ENCODE assay signal across 8 cellular contexts in genomic region chr5:116137544-116138378, GRCh38. TPM values are rescaled to one million over a fixed set of nuclear protein-coding genes. Genes with fewer than 3 reads are reported as not detected.
DNase-seq lines count a peak whose midpoint lies in the region; ATAC-seq and TF ChIP-seq lines count a peak whose summit lies in the region.

No MANE protein-coding gene starts in this region.

- H3K36me3 Mint-ChIP-seq in neural progenitor cell = no peaks in the 10 kb centered on the region

- TF ChIP-seq POLR2A in esophagus squamous epithelium (IDR thresholded peaks at IDR 0.05) = no peak

- no peaks in the 10 kb centered on the region for H4K20me1 ChIP-seq in neural progenitor cell (ENCODE audit: low read depth)

- no peaks in the 10 kb centered on the region for H3K79me2 ChIP-seq in neural progenitor cell (ENCODE audit: low read depth)

- H3K9me3 ChIP-seq in esophagus squamous epithelium (no peaks in the 10 kb centered on the region), neural progenitor cell (ENCODE audit: low read depth) (no peaks in the 10 kb centered on the region)

- TF ChIP-seq CTCF in esophagus squamous epithelium (IDR thresholded peaks at IDR 0.05) (peak; percentile 47 to 72 (median 68)), neural progenitor cell (IDR thresholded peaks at IDR 0.05) (peak; percentile 87)

- H3K27me3 ChIP-seq in esophagus squamous epithelium = no peaks in the 10 kb centered on the region
- H3K27me3 ChIP-seq in neural progenitor cell = no peaks in the 10 kb centered on the region

- H3K4me1 ChIP-seq in esophagus squamous epithelium = no peaks in the 10 kb centered on the region
- no peaks in the 10 kb centered on the region for H3K4me1 ChIP-seq in neural progenitor cell

- no peaks in the 10 kb centered on the region for H3K4me1 Mint-ChIP-seq in neural progenitor cell

- intact Hi-C loops in esophagus squamous epithelium (cut with DNase I) = no loop called here

- H3K4me3 ChIP-seq in esophagus squamous epithelium (no peak overlapping the region), neural progenitor cell (no peak overlapping the region)

- no peaks in the 10 kb centered on the region for H3K27me3 Mint-ChIP-seq in neural progenitor cell (ENCODE audit: insufficient read depth, low read depth)

- 17 to 24% methylated on average over 4 of the region's 4 CpGs for WGBS in esophagus squamous epithelium, 2 donors

- H3F3A ChIP-seq in neural progenitor cell (ENCODE audit: low read depth) = no peaks in the 10 kb centered on the region

- no peak overlapping the region for H3K27ac ChIP-seq in esophagus squamous epithelium
- no peak overlapping the region for H3K27ac ChIP-seq in neural progenitor cell

- H2AFZ ChIP-seq in neural progenitor cell (replicated peaks) = no peak overlapping the region

- H3K27ac Mint-ChIP-seq in neural progenitor cell = no peak overlapping the region

- H3K36me3 ChIP-seq in esophagus squamous epithelium = peaks cover 0 to 21% (median 0%) of the 10 kb centered on the region in 3 donors
- no peaks in the 10 kb centered on the region for H3K36me3 ChIP-seq in neural progenitor cell

- no peak overlapping the region for H3K4me3 Mint-ChIP-seq in neural progenitor cell

- no peaks in the 10 kb centered on the region for H3K9me3 Mint-ChIP-seq in neural progenitor cell

- no peak overlapping the region for H3K4me2 ChIP-seq in neural progenitor cell

- DNase-seq in Ammon's horn (ENCODE audit: low spot score) (peak; percentile 65), M059J (ENCODE audit: low read depth) (peak; percentile 51), SHP77 (lab: John Stamatoyannopoulos, UW) (peak; percentile 18 to 23), esophagus squamous epithelium (lab: John Stamatoyannopoulos, UW) (no peak), neural progenitor cell (ENCODE audit: low spot score) (peak; percentile 69)

- peak; percentile 41 for ATAC-seq in GM18861 (IDR thresholded peaks at IDR 0.05; ENCODE audit: unreplicated experiment)
- ATAC-seq in HG03571 (IDR thresholded peaks at IDR 0.05; ENCODE audit: unreplicated experiment) = no peak
- no peak for ATAC-seq in HG03432 (IDR thresholded peaks at IDR 0.05; ENCODE audit: unreplicated experiment)

- H3K9ac ChIP-seq in neural progenitor cell = no peak overlapping the region

RNA-seq across cellular contexts. Expression of gene COMMD10, which starts 52.9 kb away (rescaled TPM):
- 38.7 and 42.2 TPM in 2 replicates for total RNA-seq in M059J (2014; rRNA removed; shearing (Covaris generic))
- total RNA-seq in esophagus squamous epithelium (10 to 100 TPM; 14.1 to 29.0 (median 18.7) TPM), neural progenitor cell (ENCODE audit: low replicate concordance) (46.6 and 77.0 TPM in 2 replicates)
